ENCODE assay signal across 33 cellular contexts in genomic region chr1:169020684-169021083, GRCh38.
"Had no signal": no experiment of that assay in that cellular context is flagged by ENCODE, and none has a peak within 500 bp of the region (broad histone marks: within the 10 kb centered on the region; RNA-seq: fewer than 3 reads in every experiment).

No MANE protein-coding gene starts in this region.

- ATAC-seq: activated naive CD4-positive, alpha-beta T cell treated with anti-CD3 and anti-CD28 coated beads, Interleukin-2, amount 50 U/mL, for 72 hours; activated naive CD8-positive, alpha-beta T cell treated with anti-CD3 and anti-CD28 coated beads, Interleukin-2, amount 50 U/mL, for 24 hours; activated T-cell treated with anti-CD3 and anti-CD28 coated beads, Interleukin-2, amount 50 U/mL, for 4 hours; activated T-cell treated with anti-CD3 and anti-CD28 coated beads, Interleukin-2, amount 50 U/mL, for 72 hours; activated T-helper 17 cell treated with anti-CD3 and anti-CD28 coated beads, Interleukin-2, amount 50 U/mL, for 72 hours; body of pancreas had no signal

- H3K9me3 ChIP-seq: adrenal gland, ascending aorta, body of pancreas, breast epithelium had no signal

- DNase-seq: activated effector memory CD4-positive, alpha-beta T cell treated with anti-CD3 and anti-CD28 coated beads, Interleukin-2, amount 50 U/mL, for 16 hours; activated effector memory CD4-positive, alpha-beta T cell treated with Interleukin-2 at 50 U/mL for 16 hours; activated gamma-delta T cell; activated gamma-delta T cell treated with Interleukin-2 at 50 U/mL for 16 hours; activated naive CD4-positive, alpha-beta T cell; activated naive CD4-positive, alpha-beta T cell treated with anti-CD3 and anti-CD28 coated beads for 36 hours; activated naive CD4-positive, alpha-beta T cell treated with anti-CD3 and anti-CD28 coated beads, Interleukin-2, amount 10 ng/mL, durations not matched to agents 7 days and 5 days; activated naive CD4-positive, alpha-beta T cell treated with anti-CD3 and anti-CD28 coated beads, Interleukin-2, amount 50 U/mL, for 16 hours; activated naive CD4-positive, alpha-beta T cell treated with Interleukin-2 at 50 U/mL for 16 hours; activated naive CD8-positive, alpha-beta T cell treated with anti-CD3 and anti-CD28 coated beads for 36 hours; activated naive CD8-positive, alpha-beta T cell treated with anti-CD3 and anti-CD28 coated beads, Interleukin-2, amount 10 ng/mL, durations not matched to agents 7 days and 5 days; activated naive CD8-positive, alpha-beta T cell treated with anti-CD3 and anti-CD28 coated beads, Interleukin-2, amount 50 U/mL, for 24 hours; activated T-cell treated with anti-CD3 and anti-CD28 coated beads, Interleukin-2, amount 50 U/mL, for 24 hours; activated T-cell treated with anti-CD3 and anti-CD28 coated beads, Interleukin-2, amount 50 U/mL, for 4 hours; activated T-cell treated with anti-CD3 and anti-CD28 coated beads, Interleukin-2, amount 50 U/mL, for 48 hours; activated T-cell treated with anti-CD3 and anti-CD28 coated beads, Interleukin-2, amount 50 U/mL, for 72 hours; adrenal gland; amniotic stem cell; amygdala; anterior cingulate cortex; aorta; body of pancreas; brain microvascular endothelial cell; caudate nucleus; central memory CD4-positive, alpha-beta T cell; cerebellar nuclear complex had no signal

- H3K27me3 ChIP-seq: adrenal gland, ascending aorta, body of pancreas, brain microvascular endothelial cell, breast epithelium, cardiac muscle cell had no signal

- H3K4me1 ChIP-seq: adrenal gland, ascending aorta, body of pancreas, breast epithelium had no signal

- H3K27ac ChIP-seq: adrenal gland, ascending aorta, body of pancreas, brain microvascular endothelial cell, breast epithelium, cardiac muscle cell had no signal

- H3K4me3 ChIP-seq: adrenal gland, ascending aorta, body of pancreas, breast epithelium, cardiac muscle cell had no signal

- H3K36me3 ChIP-seq: adrenal gland, ascending aorta, brain microvascular endothelial cell, breast epithelium, cardiac muscle cell had no signal

- FAIRE-seq: astrocyte, bronchial epithelial cell had no signal
